17 cellular contexts compared by ENCODE assay signal in genomic region chr10:44051584-44052385, GRCh38.
DNase-seq lines count a peak whose midpoint lies in the region; ATAC-seq, FAIRE-seq and TF ChIP-seq lines count a peak whose summit lies in the region.
"Had no signal": no experiment of that assay in that cellular context is flagged by ENCODE, and none has a peak within 500 bp of the region (broad histone marks: within the 10 kb centered on the region; RNA-seq: fewer than 3 reads in every experiment).

No MANE protein-coding gene starts in this region.

- H3K4me1 ChIP-seq in uterus: no peaks in the 10 kb centered on the region
- H3K4me1 ChIP-seq: SJCRH30 had no signal

- no peaks in the 10 kb centered on the region for H3K9me3 Mint-ChIP-seq in nephron
- H3K9me3 Mint-ChIP-seq: activated B cell treated with CpG ODN at 0.5 μM for 24 hours; activated T-cell treated with anti-CD3 and anti-CD28 coated beads, Interleukin-2, amount 50 U/mL, for 24 hours; naive thymus-derived CD8-positive, alpha-beta T cell; type B pancreatic cell had no signal

- H3K36me3 ChIP-seq in bronchial epithelial cell (ENCODE audit: control insufficient read depth, insufficient read depth, low read length) (no peaks in the 10 kb centered on the region), uterus (no peaks in the 10 kb centered on the region)
- H3K36me3 ChIP-seq: SJCRH30 had no signal

- TF ChIP-seq POLR2A in uterus (IDR thresholded peaks at IDR 0.05): no peak

- H3K27me3 ChIP-seq in bronchial epithelial cell (ENCODE audit: control insufficient read depth, insufficient read depth, low read length) (no peaks in the 10 kb centered on the region), uterus (no peaks in the 10 kb centered on the region)
- H3K27me3 ChIP-seq: SJCRH30 had no signal

- ATAC-seq in HG02571 (IDR thresholded peaks at IDR 0.05; ENCODE audit: unreplicated experiment) (no peak), GM18873 (IDR thresholded peaks at IDR 0.05; ENCODE audit: low FRiP score, unreplicated experiment) (no peak)
- ATAC-seq: naive thymus-derived CD8-positive, alpha-beta T cell had no signal

- H3K9me3 ChIP-seq in uterus: no peaks in the 10 kb centered on the region
- H3K9me3 ChIP-seq: SJCRH30 had no signal

- H3K36me3 Mint-ChIP-seq in nephron (ENCODE audit: low read depth): no peaks in the 10 kb centered on the region
- H3K36me3 Mint-ChIP-seq: brain; naive thymus-derived CD8-positive, alpha-beta T cell; type B pancreatic cell had no signal

- H3K27me3 Mint-ChIP-seq in nephron (ENCODE audit: low read depth): peaks cover 23% of the 10 kb centered on the region
- H3K27me3 Mint-ChIP-seq: activated B cell treated with CpG ODN at 0.5 μM for 24 hours had no signal

- DNase-seq in AG08395 (ENCODE audit: low spot score) (peak; percentile 60), HTR-8/SVneo (ENCODE audit: insufficient read length, low spot score) (peak; percentile 50), bronchial epithelial cell (ENCODE audit: low read depth) (peak; percentile 37), COLO829 (ENCODE audit: low spot score) (no peak), uterus (no peak)
- DNase-seq: activated B cell treated with CpG ODN at 0.5 μM for 24 hours; activated T-cell treated with anti-CD3 and anti-CD28 coated beads, Interleukin-2, amount 50 U/mL, for 24 hours; AML-193; naive thymus-derived CD8-positive, alpha-beta T cell; NCI-H526; SJCRH30; small intestine had no signal

- no peak overlapping the region for H3K4me3 ChIP-seq in bronchial epithelial cell (ENCODE audit: low read depth, low read length)
- H3K4me3 ChIP-seq in uterus: no peak overlapping the region
- H3K4me3 ChIP-seq: SJCRH30 had no signal

- H3K4me3 Mint-ChIP-seq in nephron: no peak overlapping the region
- H3K4me3 Mint-ChIP-seq: activated B cell treated with CpG ODN at 0.5 μM for 24 hours; activated T-cell treated with anti-CD3 and anti-CD28 coated beads, Interleukin-2, amount 50 U/mL, for 24 hours; brain; naive thymus-derived CD8-positive, alpha-beta T cell; type B pancreatic cell had no signal

- H3K27ac ChIP-seq in uterus: no peak overlapping the region
- H3K27ac ChIP-seq: SJCRH30 had no signal

- peaks cover 49% of the 10 kb centered on the region for H3K4me1 Mint-ChIP-seq in nephron
- H3K4me1 Mint-ChIP-seq: activated B cell treated with CpG ODN at 0.5 μM for 24 hours had no signal

- intact Hi-C loops in uterus (cut with DNase I; ENCODE audit: low total_unique reads): no loop called here

- TF ChIP-seq CTCF in bronchial epithelial cell (IDR thresholded peaks at IDR 0.05; ENCODE audit: insufficient read depth, low read length, severe bottlenecking) (no peak), nephron (IDR thresholded peaks at IDR 0.05; ENCODE audit: unreplicated experiment in 3 of 3) (no peak), uterus (IDR thresholded peaks at IDR 0.05) (no peak)

- FAIRE-seq in HTR-8/SVneo (lab: Jason Lieb, UNC) (peak; percentile 76), bronchial epithelial cell (lab: Jason Lieb, UNC) (no peak)
- FAIRE-seq: small intestine had no signal

- H3K27ac Mint-ChIP-seq in nephron: peak overlapping the region in 2 of 3 experiments; percentile 45 to 54
- H3K27ac Mint-ChIP-seq: activated B cell treated with CpG ODN at 0.5 μM for 24 hours; activated T-cell treated with anti-CD3 and anti-CD28 coated beads, Interleukin-2, amount 50 U/mL, for 24 hours; naive thymus-derived CD8-positive, alpha-beta T cell; type B pancreatic cell had no signal

Comparison
In these comparisons a context has a peak if more than half of its experiments do, and no peak if none do; other contexts are left out.
1. DNase-seq: peak in AG08395 (single experiment), HTR-8/SVneo (single experiment) and bronchial epithelial cell (single experiment); none in COLO829 (single experiment) and uterus (0 of 2).